In genomic region chr1:9731561-9731960, GRCh38 we compare ENCODE assay signal across 18 cellular contexts.
A peak's percentile ranks its signal among the peaks of the same experiment; 100 is the strongest.
DNase-seq lines count a peak whose midpoint lies in the region; ATAC-seq and TF ChIP-seq lines count a peak whose summit lies in the region.
"Had no signal": no experiment of that assay in that cellular context is flagged by ENCODE, and none has a peak within 500 bp of the region (broad histone marks: within the 10 kb centered on the region; RNA-seq: fewer than 3 reads in every experiment).

No MANE protein-coding gene starts in this region.

- POLR2A ChIA-PET in IMR-90 (lab: Charles Lee; ENCODE audit: unreplicated experiment), result no interaction called here

- H3K4me2 ChIP-seq in IMR-90 (ENCODE audit: low read depth, low read length), result no peak overlapping the region

- no peak overlapping the region for H3K23ac ChIP-seq in IMR-90 (ENCODE audit: low read depth, low read length)

- no peak overlapping the region for H3K9ac ChIP-seq in IMR-90 (ENCODE audit: low read depth, low read length)

- no peak overlapping the region for H2BK15ac ChIP-seq in IMR-90 (ENCODE audit: low read depth, low read length)

- no peak overlapping the region for H4K5ac ChIP-seq in IMR-90 (ENCODE audit: low read depth, low read length)

- no peaks in the 10 kb centered on the region for H3K9me3 ChIP-seq in IMR-90 (ENCODE audit: control insufficient read depth, insufficient read depth, low read length)
- H3K9me3 ChIP-seq: lower lobe of right lung, SJSA1, uterus had no signal

- H3K79me1 ChIP-seq in IMR-90 (ENCODE audit: low read depth in 1 of 2, low read length in 2 of 2), result no peaks in the 10 kb centered on the region

- TF ChIP-seq RAD21 in IMR-90 (IDR thresholded peaks at IDR 0.05; ENCODE audit: low read length), result no peak

- H4K8ac ChIP-seq in IMR-90 (ENCODE audit: low read depth in 2 of 2, low read length in 2 of 2), result no peak overlapping the region

- no peaks in the 10 kb centered on the region for H3K4me1 ChIP-seq in IMR-90 (ENCODE audit: control insufficient read depth, insufficient read depth, low read length)
- H3K4me1 ChIP-seq: SJSA1, uterus had no signal

- H3K27ac ChIP-seq in IMR-90 (ENCODE audit: insufficient read depth, low read length), result no peak overlapping the region
- H3K27ac ChIP-seq in dorsolateral prefrontal cortex, result peak overlapping the region in 50 of 59 donors; percentile 6 to 86 (median 66)
- H3K27ac ChIP-seq: lower lobe of right lung, SJSA1, uterus had no signal

- H2AK9ac ChIP-seq in IMR-90 (replicated peaks; ENCODE audit: low read depth, low read length, poor library complexity), result peak overlapping the region; percentile 47

- intact Hi-C loops in IMR-90 (cut with micrococcal nuclease), result no loop called here
- intact Hi-C loops in dorsolateral prefrontal cortex (cut with DNase I), result loop anchor here in 1 of 2 donors (10.0 kb wide), 1 partner anchor 73 kb away; no protein-coding TSS in a partner anchor

- in situ Hi-C loops in IMR-90 (cut with MboI; ENCODE audit: low sequenced_read_pairs), result no loop called here

- dilution Hi-C loops in IMR-90 (cut with HindIII; ENCODE audit: low sequenced_read_pairs, unreplicated experiment), result no loop called here

- H3K9me1 ChIP-seq in IMR-90 (ENCODE audit: insufficient read depth, low read length), result no peaks in the 10 kb centered on the region

- no peaks in the 10 kb centered on the region for H3K9me3 Mint-ChIP-seq in activated naive CD4-positive, alpha-beta T cell treated with anti-CD3 and anti-CD28 coated beads, Interleukin-2, amount 50 U/mL, for 24 hours
- H3K9me3 Mint-ChIP-seq in stimulated activated memory B cell treated with anti-CD40 and anti-IgM and Interleukin-4, amounts not matched to agents 10 μg/mL and 1 μg/mL and 100 μg/mL, for 72 hours, result no peaks in the 10 kb centered on the region
- H3K9me3 Mint-ChIP-seq: nephron had no signal

- no peak overlapping the region for H3K4me3 ChIP-seq in IMR-90 (ENCODE audit: insufficient read depth, low read depth, low read length)
- H3K4me3 ChIP-seq in dorsolateral prefrontal cortex, result no peak overlapping the region
- H3K4me3 ChIP-seq: lower lobe of right lung, SJSA1, uterus had no signal

- H4K91ac ChIP-seq in IMR-90 (ENCODE audit: insufficient read depth, low read depth, low read length), result no peak overlapping the region

- no peak overlapping the region for H3K56ac ChIP-seq in IMR-90 (ENCODE audit: extremely low read depth, insufficient read depth, low read length)

- no peak overlapping the region for H2BK20ac ChIP-seq in IMR-90 (ENCODE audit: low read depth, low read length)

- BruUV-seq in IMR-90 (replicated peaks; lab: Mats Ljungman, UMichigan), result no TSS peak

- ATAC-seq in IMR-90 (ENCODE audit: low read depth) (no peak), HG02938 (IDR thresholded peaks at IDR 0.05; ENCODE audit: unreplicated experiment) (no peak)
- ATAC-seq in stimulated activated memory B cell treated with anti-CD40 and anti-IgM and Interleukin-4, amounts not matched to agents 10 μg/mL and 1 μg/mL and 100 μg/mL, for 72 hours, result no peak
- ATAC-seq: PC-3 had no signal

- no peak for TF ChIP-seq POLR2A in IMR-90 (IDR thresholded peaks at IDR 0.05; ENCODE audit: low read depth, low read length)

- H3K27ac Mint-ChIP-seq in activated naive CD4-positive, alpha-beta T cell treated with anti-CD3 and anti-CD28 coated beads, Interleukin-2, amount 50 U/mL, for 24 hours, result peak overlapping the region; percentile 71
- H3K27ac Mint-ChIP-seq in stimulated activated memory B cell treated with anti-CD40 and anti-IgM and Interleukin-4, amounts not matched to agents 10 μg/mL and 1 μg/mL and 100 μg/mL, for 72 hours, result peak overlapping the region; percentile 73
- H3K27ac Mint-ChIP-seq: nephron had no signal

- H3K4ac ChIP-seq in IMR-90 (ENCODE audit: low read depth, low read length), result no peak overlapping the region

- H3K18ac ChIP-seq in IMR-90 (ENCODE audit: low read depth, low read length), result no peak overlapping the region

- no peak overlapping the region for H3K14ac ChIP-seq in IMR-90 (replicated peaks; ENCODE audit: low read depth, low read length)

- H3K36me3 Mint-ChIP-seq in activated naive CD4-positive, alpha-beta T cell treated with anti-CD3 and anti-CD28 coated beads, Interleukin-2, amount 50 U/mL, for 24 hours, result peaks cover 31% of the 10 kb centered on the region
- peaks cover 88% of the 10 kb centered on the region for H3K36me3 Mint-ChIP-seq in stimulated activated memory B cell treated with anti-CD40 and anti-IgM and Interleukin-4, amounts not matched to agents 10 μg/mL and 1 μg/mL and 100 μg/mL, for 72 hours

- peaks cover 4% of the 10 kb centered on the region; the same call in 1 of the 2 replicates for H4K20me1 ChIP-seq in IMR-90 (ENCODE audit: insufficient read depth, low read length)

- no peaks in the 10 kb centered on the region for H3K27me3 Mint-ChIP-seq in activated naive CD4-positive, alpha-beta T cell treated with anti-CD3 and anti-CD28 coated beads, Interleukin-2, amount 50 U/mL, for 24 hours
- no peaks in the 10 kb centered on the region for H3K27me3 Mint-ChIP-seq in stimulated activated memory B cell treated with anti-CD40 and anti-IgM and Interleukin-4, amounts not matched to agents 10 μg/mL and 1 μg/mL and 100 μg/mL, for 72 hours

- 98% methylated on average over 6 of the region's 18 CpGs; no CpG with 5 or more reads in 1 of the 2 experiments for WGBS in IMR-90 (ENCODE audit: extremely low coverage in 2 of 2, insufficient read length in 1 of 2), 2 experiments

- TF ChIP-seq CTCF in IMR-90 (conservative IDR thresholded peaks at IDR 0.05; ENCODE audit: low read depth, low read length) (no peak), dorsolateral prefrontal cortex (IDR thresholded peaks at IDR 0.05 in 54 of 56, conservative IDR thresholded peaks at IDR 0.05 in 2 of 56; ENCODE audit: low read depth in 1 of 56, partially characterized antibody in 56 of 56) (no peak)

- H2AFZ ChIP-seq in IMR-90 (replicated peaks; ENCODE audit: low read length, poor library complexity), result no peak overlapping the region

- peaks cover 66% of the 10 kb centered on the region for H3K4me1 Mint-ChIP-seq in activated naive CD4-positive, alpha-beta T cell treated with anti-CD3 and anti-CD28 coated beads, Interleukin-2, amount 50 U/mL, for 24 hours
- H3K4me1 Mint-ChIP-seq in stimulated activated memory B cell treated with anti-CD40 and anti-IgM and Interleukin-4, amounts not matched to agents 10 μg/mL and 1 μg/mL and 100 μg/mL, for 72 hours, result peaks cover 54% of the 10 kb centered on the region
- H3K4me1 Mint-ChIP-seq: nephron had no signal

- no peak overlapping the region for H2BK5ac ChIP-seq in IMR-90 (ENCODE audit: low read depth, low read length, poor library complexity, severe bottlenecking)

- CTCF ChIA-PET in IMR-90 (lab: Yijun Ruan, JAX), result no interaction called here

- H2AK5ac ChIP-seq in IMR-90 (ENCODE audit: low read depth, low read length), result no peak overlapping the region

- H3K4me3 Mint-ChIP-seq in activated naive CD4-positive, alpha-beta T cell treated with anti-CD3 and anti-CD28 coated beads, Interleukin-2, amount 50 U/mL, for 24 hours, result no peak overlapping the region
- H3K4me3 Mint-ChIP-seq in stimulated activated memory B cell treated with anti-CD40 and anti-IgM and Interleukin-4, amounts not matched to agents 10 μg/mL and 1 μg/mL and 100 μg/mL, for 72 hours, result peak overlapping the region; percentile 50
- H3K4me3 Mint-ChIP-seq: nephron had no signal

- peaks cover 85% of the 10 kb centered on the region for H3K36me3 ChIP-seq in IMR-90 (ENCODE audit: control insufficient read depth, insufficient read depth, low read length)
- H3K36me3 ChIP-seq: uterus had no signal

- H2BK120ac ChIP-seq in IMR-90 (ENCODE audit: low read depth, low read length), result no peak overlapping the region

- H3K27me3 ChIP-seq in IMR-90 (ENCODE audit: control insufficient read depth, insufficient read depth, low read length), result no peaks in the 10 kb centered on the region
- no peaks in the 10 kb centered on the region for H3K27me3 ChIP-seq in dorsolateral prefrontal cortex
- H3K27me3 ChIP-seq: SJSA1, uterus had no signal

- DNase-seq in activated naive CD4-positive, alpha-beta T cell treated with Interleukin-2 at 50 U/mL for 16 hours, result no peak
- DNase-seq in IMR-90, result no peak
- no peak for DNase-seq in dorsolateral prefrontal cortex
- no peak for DNase-seq in SKM-1 treated with dmso at 0.1 percent for 144 hours (lab: John Stamatoyannopoulos, UW; ENCODE audit: unreplicated experiment)
- DNase-seq in NCI-H2196 treated with DMSO at 0.1 percent for 48 hours (lab: John Stamatoyannopoulos, UW; ENCODE audit: unreplicated experiment), result no peak
- DNase-seq: activated effector memory CD4-positive, alpha-beta T cell treated with Interleukin-2 at 50 U/mL for 16 hours; cortex of kidney; GDM1; lower lobe of right lung; NCI-H2029; NCI-H748 treated with DMSO at 0.1 percent for 48 hours; PC-3; uterus had no signal

TF ChIP-seq in IMR-90, 13 proteins besides CTCF, POLR2A, EP300 and RAD21:
- TF ChIP-seq SMC3 (IDR thresholded peaks at IDR 0.05; ENCODE audit: low read depth, low read length) (no peak), RFX5 (IDR thresholded peaks at IDR 0.05; ENCODE audit: low read depth, low read length) (no peak), CHD1 (IDR thresholded peaks at IDR 0.05; ENCODE audit: low read depth, low read length) (no peak)
